Comparison of ENCODE assay signal across 1 cellular context in the genomic region with DNA sequence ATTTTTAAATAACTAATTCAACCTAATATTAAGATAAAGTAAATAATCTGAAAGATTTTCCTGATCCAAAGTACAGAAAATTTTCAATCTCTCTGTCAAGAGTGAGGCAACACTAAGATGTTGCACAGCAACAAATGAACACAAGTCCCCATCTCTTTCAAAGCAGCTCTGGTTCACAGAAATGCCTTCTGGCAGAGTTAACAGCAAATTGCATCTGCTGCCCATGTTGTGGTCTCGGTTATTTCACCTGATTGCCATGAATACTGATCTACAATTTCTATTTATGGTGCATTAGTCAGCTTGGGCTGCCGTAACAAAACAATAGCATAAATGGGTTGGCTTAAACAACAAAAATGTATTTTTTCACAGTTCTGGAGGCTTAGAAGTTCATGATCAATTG.
TF ChIP-seq lines count a peak whose summit lies in the region.

No MANE protein-coding gene starts in this region.

TF ChIP-seq in GM12878, 131 proteins besides CTCF, POLR2A, EP300 and RAD21 (continued from another document):
- TF ChIP-seq YY1 (IDR thresholded peaks at IDR 0.05; ENCODE audit: low read depth, low read length): no peak
- TF ChIP-seq JUND (IDR thresholded peaks at IDR 0.05; ENCODE audit: low read depth, low read length): no peak
